Comparison of ENCODE assay signal across 1 cellular context in genomic region chr11:133581091-133581490, GRCh38.
TF ChIP-seq lines count a peak whose summit lies in the region.

No MANE protein-coding gene starts in this region.

TF ChIP-seq in H1, 55 proteins besides CTCF, POLR2A, EP300 and RAD21:
- no peak for TF ChIP-seq EZH2 (IDR thresholded peaks at IDR 0.05; ENCODE audit: low read depth, low read length, severe bottlenecking)
- TF ChIP-seq HDAC2 (IDR thresholded peaks at IDR 0.05; ENCODE audit: borderline replicate concordance in 1 of 2, low read depth in 2 of 2, low read length in 2 of 2): no peak
- TF ChIP-seq BRCA1 (IDR thresholded peaks at IDR 0.05; ENCODE audit: low read depth, low read length): no peak
- no peak for TF ChIP-seq NANOG (IDR thresholded peaks at IDR 0.05; ENCODE audit: insufficient read depth, low read depth, low read length, poor library complexity, severe bottlenecking)
- TF ChIP-seq GABPA (IDR thresholded peaks at IDR 0.05; ENCODE audit: borderline replicate concordance, insufficient read depth, low read length): no peak
- TF ChIP-seq CREB1 (IDR thresholded peaks at IDR 0.05): no peak
- no peak for TF ChIP-seq JUN (IDR thresholded peaks at IDR 0.05; ENCODE audit: low read depth, low read length)
